In the genomic region with DNA sequence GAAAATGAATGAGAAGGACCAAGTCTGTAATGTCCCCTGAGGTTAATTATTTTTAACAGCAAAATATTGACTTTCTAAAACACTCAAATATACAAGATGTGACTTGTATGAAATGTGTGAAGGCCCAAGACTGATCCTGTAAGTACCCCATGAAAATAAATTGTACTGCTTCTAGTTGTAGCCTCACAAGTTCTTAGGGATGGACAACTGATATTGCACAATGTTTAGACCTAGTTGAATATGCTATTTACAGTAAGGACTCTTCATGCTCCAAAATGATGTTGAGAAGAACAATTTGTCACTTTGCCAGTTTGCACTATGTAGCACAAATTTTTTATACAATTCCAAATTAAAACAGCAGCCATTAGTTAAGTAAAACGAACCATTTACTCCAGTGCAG, we compare ENCODE assay signal across 5 cellular contexts.
"Had no signal": no experiment of that assay in that cellular context is flagged by ENCODE, and none has a peak within 500 bp of the region (broad histone marks: within the 10 kb centered on the region; RNA-seq: fewer than 3 reads in every experiment).

No MANE protein-coding gene starts in this region.

- H3K9ac ChIP-seq: KMS-11 had no signal

- DNase-seq: KBM-7, KG1 had no signal

- H3K27ac ChIP-seq: HL-60, KMS-11 had no signal

- H3K4me2 ChIP-seq: KMS-11 had no signal

- FAIRE-seq: HTR-8/SVneo had no signal
